11 cellular contexts compared by ENCODE assay signal in the genomic region with DNA sequence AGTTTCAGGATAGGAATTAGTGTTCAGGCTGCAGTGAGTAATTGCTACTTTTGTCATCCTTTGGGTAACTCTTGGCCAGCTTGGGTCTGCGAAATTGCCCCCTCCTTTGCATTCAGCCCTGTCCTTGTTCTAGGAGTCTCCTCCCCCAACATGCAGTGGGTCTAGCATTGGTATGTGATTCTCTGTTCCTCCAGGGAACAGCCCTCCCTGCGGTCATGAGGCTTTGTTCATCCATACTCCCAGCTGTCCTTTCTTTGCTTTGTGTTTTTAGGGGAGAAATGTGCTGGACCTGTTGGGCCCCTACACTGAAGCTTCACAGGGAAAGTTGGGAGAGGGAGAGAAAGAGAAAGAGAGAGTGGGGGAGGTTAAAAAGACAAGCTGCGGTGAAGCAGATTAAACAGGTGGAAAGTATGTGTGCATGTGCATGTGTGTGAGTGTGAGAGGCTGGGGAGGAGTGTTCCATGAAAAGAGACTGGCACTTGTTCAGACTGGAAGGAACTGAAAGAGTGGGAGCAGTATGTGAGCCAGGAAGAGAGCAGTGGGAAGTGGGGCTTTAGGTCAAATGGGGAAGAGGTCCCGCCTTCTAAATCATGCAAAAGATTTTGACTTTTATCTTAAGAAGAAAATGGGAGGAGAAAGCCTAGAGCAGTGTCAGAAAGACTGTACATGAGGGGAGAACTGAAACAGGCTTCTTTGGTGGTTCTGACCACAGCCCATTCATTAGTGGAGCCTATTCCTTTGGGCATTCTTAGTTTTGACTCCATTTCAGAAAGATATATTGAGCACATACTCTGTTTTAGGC. TPM values are rescaled to one million over a fixed set of nuclear protein-coding genes. Genes with fewer than 3 reads are reported as not detected.
DNase-seq lines count a peak whose midpoint lies in the region; ATAC-seq, FAIRE-seq and TF ChIP-seq lines count a peak whose summit lies in the region.
"Had no signal": no experiment of that assay in that cellular context is flagged by ENCODE, and none has a peak within 500 bp of the region (broad histone marks: within the 10 kb centered on the region; RNA-seq: fewer than 3 reads in every experiment).

No MANE protein-coding gene starts in this region.

- H3K9ac ChIP-seq in H1 (replicated peaks in 1 of 4; ENCODE audit: extremely low read depth in 1 of 4, low read depth in 3 of 4, low read length in 3 of 4) = no peak overlapping the region; a peak in 1 of 7 replicates

- no peak overlapping the region for H3K14ac ChIP-seq in H1 (ENCODE audit: insufficient read length)

- H4K20me1 ChIP-seq in H1 (replicated peaks in 1 of 2; ENCODE audit: control insufficient read depth in 1 of 2, insufficient read depth in 2 of 2, low read length in 2 of 2) = no peaks in the 10 kb centered on the region

- H3K79me2 ChIP-seq in H1 (ENCODE audit: control insufficient read depth in 1 of 2, insufficient read depth in 2 of 2, low read length in 2 of 2) = no peaks in the 10 kb centered on the region

- DNase-seq in GM12864 (ENCODE audit: low read depth) (peak; percentile 49), H1 (ENCODE audit: low read depth in 1 of 2, low spot score in 2 of 2) (no peak), HTR-8/SVneo (ENCODE audit: insufficient read length, low spot score) (no peak), ovary (no peak), osteocyte (ENCODE audit: extremely low spot score, unreplicated experiment) (no peak), right atrium auricular region (ENCODE audit: low spot score) (no peak)
- DNase-seq: posterior cingulate gyrus had no signal

- no peak; a peak in 1 of 4 replicates for TF ChIP-seq RAD21 in H1 (IDR thresholded peaks at IDR 0.05 in 1 of 2, conservative IDR thresholded peaks at IDR 0.05 in 1 of 2; ENCODE audit: low read depth in 2 of 2, low read length in 2 of 2)

- H2BK120ac ChIP-seq in H1 (replicated peaks; ENCODE audit: low read depth, low read length) = no peak overlapping the region

- H3K56ac ChIP-seq in H1 (replicated peaks; ENCODE audit: insufficient read length, low read depth, low read length) = no peak overlapping the region

- H2BK20ac ChIP-seq in H1 (ENCODE audit: low read length) = peak overlapping the region; percentile 88; the same call in 1 of the 2 replicates

- H3K4me3 ChIP-seq in GM12864 (ENCODE audit: low read depth, low read length) (peak overlapping the region; percentile 32), H1 (ENCODE audit: extremely low read depth in 1 of 4, insufficient read depth in 2 of 4, low read depth in 3 of 4, low read length in 4 of 4) (no peak overlapping the region), ovary (no peak overlapping the region), right atrium auricular region (no peak overlapping the region)
- H3K4me3 ChIP-seq: thoracic aorta had no signal

- TF ChIP-seq CTCF in GM12864 (IDR thresholded peaks at IDR 0.05; ENCODE audit: low read depth, low read length, missing control alignments) (no peak), H1 (IDR thresholded peaks at IDR 0.05; ENCODE audit: control extremely low read depth in 1 of 3, insufficient read depth in 1 of 3, low read depth in 1 of 3, low read length in 3 of 3) (no peak), ovary (IDR thresholded peaks at IDR 0.05) (no peak), osteocyte (IDR thresholded peaks at IDR 0.05) (no peak), right atrium auricular region (IDR thresholded peaks at IDR 0.05) (no peak)

- FAIRE-seq in H1 (lab: Jason Lieb, UNC) (peak; percentile 69), HTR-8/SVneo (lab: Jason Lieb, UNC) (no peak)
- FAIRE-seq: G401.6 had no signal

- ATAC-seq in GM19395 (IDR thresholded peaks at IDR 0.05; ENCODE audit: unreplicated experiment) (peak; percentile 87), HG03060 (IDR thresholded peaks at IDR 0.05; ENCODE audit: low read depth, unreplicated experiment) (peak; percentile 93)

- H4K91ac ChIP-seq in H1 (replicated peaks; ENCODE audit: insufficient read length, low read length) = no peak overlapping the region

- H3K4me1 Mint-ChIP-seq in osteocyte (ENCODE audit: unreplicated experiment) = peaks cover 23% of the 10 kb centered on the region

- H2BK15ac ChIP-seq in H1 (ENCODE audit: low read length) = peak overlapping the region; percentile 36; the same call in 1 of the 2 replicates

- H3K27me3 Mint-ChIP-seq in osteocyte (ENCODE audit: unreplicated experiment) = peaks cover 4% of the 10 kb centered on the region

- no peak overlapping the region for H4K5ac ChIP-seq in H1 (ENCODE audit: insufficient read length, low read depth, low read length)

- H3K27me3 ChIP-seq in H1 (replicated peaks in 1 of 4; ENCODE audit: control insufficient read depth in 3 of 4, extremely low read depth in 1 of 4, insufficient read depth in 3 of 4, low read length in 3 of 4) (no peaks in the 10 kb centered on the region; a peak in 1 of 7 replicates), ovary (no peaks in the 10 kb centered on the region), right atrium auricular region (no peaks in the 10 kb centered on the region)

- no peaks in the 10 kb centered on the region for H3K36me3 Mint-ChIP-seq in osteocyte (ENCODE audit: unreplicated experiment)

- no peak overlapping the region for H2AK5ac ChIP-seq in H1 (ENCODE audit: low read depth, low read length)

- peak overlapping the region; percentile 93 for H2BK12ac ChIP-seq in H1 (ENCODE audit: low read depth, low read length)

- H3K9me3 Mint-ChIP-seq in osteocyte (ENCODE audit: unreplicated experiment) = no peaks in the 10 kb centered on the region

- TF ChIP-seq POLR2A in H1 (IDR thresholded peaks at IDR 0.05; ENCODE audit: control extremely low read depth in 1 of 2, low read depth in 2 of 2, low read length in 2 of 2) (peak in 1 of 2 experiments; percentile 21; a peak in 1 of 3 replicates), ovary (IDR thresholded peaks at IDR 0.05) (no peak)

- H3K36me3 ChIP-seq in H1 (ENCODE audit: control insufficient read depth in 2 of 4, insufficient read depth in 4 of 4, low read length in 3 of 4) (no peaks in the 10 kb centered on the region), ovary (no peaks in the 10 kb centered on the region), right atrium auricular region (no peaks in the 10 kb centered on the region)
- H3K36me3 ChIP-seq: thoracic aorta had no signal

- TF ChIP-seq EP300 in H1 (IDR thresholded peaks at IDR 0.05; ENCODE audit: borderline replicate concordance in 1 of 2, low read depth in 2 of 2, low read length in 2 of 2) (0 out of 3 replicates have a peak, but pooled peaks of 1 of the 2 experiments have one; percentile 26), ovary (IDR thresholded peaks at IDR 0.05) (no peak)

- H2AFZ ChIP-seq in H1 (ENCODE audit: low read length) = peak overlapping the region; percentile 92

- peak overlapping the region; percentile 24 to 51; a peak in 3 of 4 replicates for H3K4me2 ChIP-seq in H1 (ENCODE audit: insufficient read depth in 1 of 2, low read depth in 2 of 2, low read length in 2 of 2)

- H3K23ac ChIP-seq in H1 (ENCODE audit: insufficient read length) = no peak overlapping the region

- no peak overlapping the region for H3K27ac ChIP-seq in H1 (ENCODE audit: low read depth, low read length)
- no peak overlapping the region for H3K27ac ChIP-seq in ovary
- H3K27ac ChIP-seq in right atrium auricular region = no peak overlapping the region
- H3K27ac ChIP-seq: thoracic aorta had no signal

- H3K9me3 ChIP-seq in H1 (ENCODE audit: insufficient read depth in 2 of 2, low read depth in 1 of 2, low read length in 1 of 2) (no peaks in the 10 kb centered on the region), ovary (no peaks in the 10 kb centered on the region), right atrium auricular region (no peaks in the 10 kb centered on the region)
- H3K9me3 ChIP-seq: thoracic aorta had no signal

- H3K79me1 ChIP-seq in H1 (ENCODE audit: low read depth, low read length) = no peaks in the 10 kb centered on the region

- H2BK5ac ChIP-seq in H1 (ENCODE audit: low read depth, low read length) = peak overlapping the region; percentile 28; the same call in 1 of the 2 replicates

- intact Hi-C loops in ovary (cut with DNase I) = no loop called here

- no peak overlapping the region for H3K4me3 Mint-ChIP-seq in osteocyte (ENCODE audit: unreplicated experiment)

- peak overlapping the region; percentile 94; the same call in 1 of the 2 replicates for H3K18ac ChIP-seq in H1 (ENCODE audit: extremely low read depth, low read length)

- H3K4ac ChIP-seq in H1 (replicated peaks; ENCODE audit: insufficient read length, low read depth, low read length) = no peak overlapping the region

- no peak overlapping the region for H3K27ac Mint-ChIP-seq in osteocyte (ENCODE audit: unreplicated experiment)

- 65% methylated on average over 3 of the region's 4 CpGs; no CpG with 5 or more reads in 1 of the 2 experiments for WGBS in H1 (ENCODE audit: extremely low coverage in 1 of 2, insufficient coverage in 1 of 2, insufficient read length in 1 of 2, insufficient replicate concordance in 2 of 2, low coverage in 1 of 2, low lambda C conversion rate in 2 of 2, missing lambda C conversion rate in 1 of 2), 2 experiments
- WGBS in ovary, 3 donors = 76 to 83% (median 80%) methylated on average over 4 of the region's 4 CpGs

- POLR2A ChIA-PET in H1 (lab: Charles Lee; ENCODE audit: partially characterized antibody) = no interaction called here

- no peaks in the 10 kb centered on the region for H3K23me2 ChIP-seq in H1 (ENCODE audit: low read depth, low read length)

- CTCF ChIA-PET in H1 (lab: Charles Lee; ENCODE audit: partially characterized antibody) = interaction anchor here (0.7 to 2.8 kb wide), 5 partner anchors 14 to 96 kb away, joined by 3 to 9 read pairs (median 3); no protein-coding TSS in a partner anchor

- H3K4me1 ChIP-seq in H1 (replicated peaks in 1 of 4; ENCODE audit: control insufficient read depth in 3 of 4, insufficient read depth in 4 of 4, low read length in 3 of 4) = peaks cover 7 to 21% (median 11%) of the 10 kb centered on the region in 4 experiments; a peak in 6 of 7 replicates
- peaks cover under 1% of the 10 kb centered on the region for H3K4me1 ChIP-seq in ovary (ENCODE audit: insufficient read depth)
- H3K4me1 ChIP-seq in right atrium auricular region = no peaks in the 10 kb centered on the region

- no peak overlapping the region for H4K8ac ChIP-seq in H1 (ENCODE audit: extremely low read depth, insufficient read depth, low read length)

RNA-seq across cellular contexts. Expression of a gene that starts 17.9 kb away (rescaled TPM):
- total RNA-seq in H1 (2021; fragmentation: NEBNext Ultra II Directional; extraction: Animal tissue kit (Norgen Biotek cat#: 25700)) = 29.8 and 31.1 TPM in 2 replicates
- polyA plus RNA-seq in H1 (2011; rRNA removed) (6.9 and 10.2 TPM in 2 replicates), ovary (10 to 100 TPM; 14.5 to 21.7 TPM)
- 12.1 TPM for polyA plus RNA-seq in H1 (2011; cell fraction: cytosol; rRNA removed)
- 5.9 TPM for polyA plus RNA-seq in H1 (2011; cell fraction: nucleus; rRNA removed)
- polyA plus RNA-seq in H1 (2012, experiment 1 of 2) = 4.8 to 9.8 TPM (median 6.0 TPM) in 4 replicates
- polyA plus RNA-seq in H1 (2012, experiment 2 of 2) = 0.63 TPM
- 5.9 TPM for polyA plus RNA-seq in H1 (2013, experiment 1 of 2)
- 5.3 TPM for polyA plus RNA-seq in H1 (2013, experiment 2 of 2)
- 54.6 and 58.0 TPM in 2 replicates for polyA minus RNA-seq in H1 (2011; rRNA and poly(A)+ RNA removed)
- 32.7 TPM for polyA minus RNA-seq in H1 (2011; cell fraction: cytosol; rRNA and poly(A)+ RNA removed)
- polyA minus RNA-seq in H1 (2011; cell fraction: nucleus; rRNA and poly(A)+ RNA removed) = 59.5 TPM
- total RNA-seq in ovary (10 to 100 TPM; 37.1 to 77.3 (median 49.4) TPM), osteocyte (84.8 and 91.6 TPM in 2 replicates), right atrium auricular region (10 to 100 TPM in 1 of 2 donors, 1 to 10 TPM in 1; 9.9 to 13.3 TPM)
